21 cellular contexts compared by ENCODE assay signal in the genomic region with DNA sequence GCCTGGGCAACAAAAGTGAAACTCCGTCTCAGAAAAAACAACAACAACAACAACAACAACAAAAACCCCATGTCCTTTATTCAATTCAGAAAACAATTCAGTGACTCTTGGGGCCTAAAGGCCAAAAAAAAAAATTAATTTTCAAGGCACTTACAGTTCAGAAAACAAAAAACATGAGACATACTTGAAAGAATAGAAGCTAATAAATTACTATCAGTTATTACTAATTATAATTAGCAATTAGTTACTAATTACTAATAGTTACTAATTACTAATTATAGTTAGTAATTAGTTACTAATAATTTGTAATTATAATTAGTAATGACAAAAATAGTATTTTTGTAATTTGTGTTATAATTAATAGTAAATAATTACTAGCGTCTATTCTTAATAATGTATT.
"Had no signal": no experiment of that assay in that cellular context is flagged by ENCODE, and none has a peak within 500 bp of the region (broad histone marks: within the 10 kb centered on the region; RNA-seq: fewer than 3 reads in every experiment).

No MANE protein-coding gene starts in this region.

- H3K27me3 ChIP-seq: gastrocnemius medialis, heart left ventricle, right atrium auricular region, spleen, testis, tibial artery had no signal

- H3K9me3 ChIP-seq: gastrocnemius medialis, heart left ventricle, lower lobe of right lung, prostate gland, right atrium auricular region, spleen, testis, tibial artery had no signal

- H2AFZ ChIP-seq: parathyroid adenoma had no signal

- H3K4me3 ChIP-seq: coronary artery, gastrocnemius medialis, heart left ventricle, lower lobe of right lung, prostate gland, right atrium auricular region, spleen, testis, tibial artery had no signal

- H3K4me1 ChIP-seq: lower lobe of right lung, parathyroid adenoma, prostate gland, right atrium auricular region, spleen, testis had no signal

- H3K79me2 ChIP-seq: parathyroid adenoma had no signal

- H3K27ac ChIP-seq: coronary artery, gastrocnemius medialis, lower lobe of right lung, parathyroid adenoma, prostate gland, right atrium auricular region, spleen, testis, tibial artery had no signal

- DNase-seq: effector memory CD8-positive, alpha-beta T cell; gastrocnemius medialis; hippocampal formation; islet precursor cell; left ventricle myocardium superior; lower lobe of right lung; natural killer cell; occipital lobe; spleen; stimulated activated CD4-positive, alpha-beta T cell treated with anti-CD3 and anti-CD28 coated beads, Interleukin-4, amount 100 ng/mL, for 4 hours; stimulated activated naive CD8-positive, alpha-beta T cell treated with anti-CD3 and anti-CD28 coated beads, Interleukin-15, Interleukin-2, amounts not matched to agents 100 U/mL and 50 U/mL, for 24 hours; substantia nigra; testis; tibial artery had no signal

- ATAC-seq: effector memory CD8-positive, alpha-beta T cell; gastrocnemius medialis; heart left ventricle; left ventricle myocardium superior; lower lobe of right lung; natural killer cell; sciatic nerve; stimulated activated memory B cell treated with anti-CD40 and anti-IgM and Interleukin-4, amounts not matched to agents 10 μg/mL and 1 μg/mL and 100 μg/mL, for 72 hours; stimulated activated naive CD8-positive, alpha-beta T cell treated with anti-CD3 and anti-CD28 coated beads, Interleukin-15, Interleukin-2, amounts not matched to agents 100 U/mL and 50 U/mL, for 24 hours had no signal
